Comparison of ENCODE assay signal across 8 cellular contexts in the genomic region with DNA sequence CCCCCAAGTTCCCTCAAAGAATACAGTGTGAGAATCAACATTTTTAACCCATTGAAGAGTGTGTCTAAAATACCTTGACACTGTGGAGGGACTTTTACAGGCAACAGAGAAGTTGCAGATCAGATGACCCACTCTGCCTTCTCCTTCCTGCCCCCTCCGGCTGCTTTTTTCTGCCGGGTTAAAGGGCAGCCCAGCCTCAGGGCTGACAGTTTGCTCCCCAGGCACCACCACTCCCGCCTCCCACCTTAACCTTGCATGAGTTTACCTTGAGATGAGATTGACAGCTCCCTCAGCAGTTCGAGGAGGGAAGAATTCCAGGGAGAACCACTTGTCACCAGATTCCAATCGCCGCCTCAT. TPM values are rescaled to one million over a fixed set of nuclear protein-coding genes. Genes with fewer than 3 reads are reported as not detected.
DNase-seq lines count a peak whose midpoint lies in the region; ATAC-seq, FAIRE-seq and TF ChIP-seq lines count a peak whose summit lies in the region.

No MANE protein-coding gene starts in this region.

- TF ChIP-seq POLR2A in GM12891 (IDR thresholded peaks at IDR 0.05; ENCODE audit: low read depth, low read length): no peak

- peak overlapping the region; percentile 79 for H3K4me3 Mint-ChIP-seq in stimulated activated naive CD8-positive, alpha-beta T cell treated with anti-CD3 and anti-CD28 coated beads, Interleukin-15, Interleukin-2, amounts not matched to agents 100 ng/mL and 50 ng/mL, for 24 hours

- intact Hi-C loops in dorsolateral prefrontal cortex (cut with DNase I): loop anchor here in 1 of 2 donors (10.0 kb wide), 1 partner anchor 158 kb away; no protein-coding TSS in a partner anchor
- intact Hi-C loops in aorta (cut with DNase I): loop anchor here in 1 of 2 donors (5.0 kb wide), 1 partner anchor 65 kb away; a partner anchor contains a TSS

- H3K9me3 Mint-ChIP-seq in stimulated activated naive CD8-positive, alpha-beta T cell treated with anti-CD3 and anti-CD28 coated beads, Interleukin-15, Interleukin-2, amounts not matched to agents 100 ng/mL and 50 ng/mL, for 24 hours: no peaks in the 10 kb centered on the region

- H3K27me3 Mint-ChIP-seq in stimulated activated naive CD8-positive, alpha-beta T cell treated with anti-CD3 and anti-CD28 coated beads, Interleukin-15, Interleukin-2, amounts not matched to agents 100 ng/mL and 50 ng/mL, for 24 hours: no peaks in the 10 kb centered on the region

- 3 to 4% methylated on average over 6 of the region's 6 CpGs for WGBS in aorta, 2 donors

- peak overlapping the region; percentile 58 for H3K27ac Mint-ChIP-seq in stimulated activated naive CD8-positive, alpha-beta T cell treated with anti-CD3 and anti-CD28 coated beads, Interleukin-15, Interleukin-2, amounts not matched to agents 100 ng/mL and 50 ng/mL, for 24 hours

- peaks cover 56% of the 10 kb centered on the region for H3K4me1 ChIP-seq in mononuclear cell (ENCODE audit: insufficient read depth, low read length)
- H3K4me1 ChIP-seq in aorta (ENCODE audit: control insufficient read depth in 1 of 2, insufficient read depth in 2 of 2, low read length in 2 of 2): peaks cover 0 to 8% of the 10 kb centered on the region in 2 donors

- no peak for ATAC-seq in stimulated activated naive CD8-positive, alpha-beta T cell treated with anti-CD3 and anti-CD28 coated beads, Interleukin-15, Interleukin-2, amounts not matched to agents 100 U/mL and 50 U/mL, for 24 hours
- ATAC-seq in aorta (ENCODE audit: low FRiP score): no peak
- ATAC-seq in HG03520 (IDR thresholded peaks at IDR 0.05; ENCODE audit: unreplicated experiment): no peak

- peaks cover 9% of the 10 kb centered on the region for H3K36me3 Mint-ChIP-seq in stimulated activated naive CD8-positive, alpha-beta T cell treated with anti-CD3 and anti-CD28 coated beads, Interleukin-15, Interleukin-2, amounts not matched to agents 100 ng/mL and 50 ng/mL, for 24 hours (ENCODE audit: low read depth)

- no peak for DNase-seq in stimulated activated naive CD8-positive, alpha-beta T cell treated with anti-CD3 and anti-CD28 coated beads, Interleukin-15, Interleukin-2, amounts not matched to agents 100 U/mL and 50 U/mL, for 24 hours
- DNase-seq in dorsolateral prefrontal cortex (no peak), aorta (no peak), GM12891 (ENCODE audit: insufficient read length, low spot score) (no peak)
- no peak for DNase-seq in stimulated activated naive CD4-positive, alpha-beta T cell treated with Interleukin-2 at 50 U/mL for 16 hours (lab: John Stamatoyannopoulos, UW)

- FAIRE-seq in GM12891 (lab: Jason Lieb, UNC): no peak

- H3K4me3 ChIP-seq in dorsolateral prefrontal cortex (peak overlapping the region; percentile 11 to 100 (median 61)), mononuclear cell (ENCODE audit: low read length) (peak overlapping the region; percentile 54), aorta (ENCODE audit: low read length in 2 of 2) (peak overlapping the region; percentile 15 to 20)

- H3K27ac ChIP-seq in dorsolateral prefrontal cortex: peak overlapping the region in 56 of 59 donors; percentile 58 to 99 (median 94)
- peak overlapping the region in 1 of 2 donors; percentile 74 for H3K27ac ChIP-seq in aorta (ENCODE audit: low read depth in 1 of 2, low read length in 2 of 2)

- no peaks in the 10 kb centered on the region for H3K27me3 ChIP-seq in dorsolateral prefrontal cortex
- H3K27me3 ChIP-seq in mononuclear cell (ENCODE audit: insufficient read depth, low read length): no peaks in the 10 kb centered on the region
- H3K27me3 ChIP-seq in aorta (ENCODE audit: control insufficient read depth in 1 of 2, insufficient read depth in 2 of 2, low read length in 1 of 2): no peaks in the 10 kb centered on the region

- H3K4me1 Mint-ChIP-seq in stimulated activated naive CD8-positive, alpha-beta T cell treated with anti-CD3 and anti-CD28 coated beads, Interleukin-15, Interleukin-2, amounts not matched to agents 100 ng/mL and 50 ng/mL, for 24 hours (ENCODE audit: low read depth): peaks cover 52% of the 10 kb centered on the region

- H3K9me3 ChIP-seq in mononuclear cell (ENCODE audit: low read depth, low read length) (no peaks in the 10 kb centered on the region), aorta (ENCODE audit: control insufficient read depth, low read length) (no peaks in the 10 kb centered on the region)

- no peaks in the 10 kb centered on the region for H3K36me3 ChIP-seq in aorta (ENCODE audit: control insufficient read depth in 1 of 2, insufficient read depth in 2 of 2, low read length in 1 of 2)

- TF ChIP-seq CTCF in dorsolateral prefrontal cortex (IDR thresholded peaks at IDR 0.05 in 54 of 56, conservative IDR thresholded peaks at IDR 0.05 in 2 of 56; ENCODE audit: low read depth in 1 of 56, partially characterized antibody in 56 of 56): no peak

TF ChIP-seq in GM12891, 5 proteins besides CTCF, POLR2A, EP300 and RAD21:
- no peak for TF ChIP-seq POLR2AphosphoS5 (IDR thresholded peaks at IDR 0.05; ENCODE audit: low read depth, low read length)

RNA-seq across cellular contexts. Expression of a gene that starts 3.2 kb away (rescaled TPM):
- total RNA-seq in dorsolateral prefrontal cortex (10 to 100 TPM; 31.4 to 70.6 (median 41.5) TPM), mononuclear cell (28.4 TPM), aorta (10 to 100 TPM; 32.1 to 53.0 TPM)
- polyA plus RNA-seq in aorta: 10 to 100 TPM in 1 of 2 donors, 1 to 10 TPM in 1; 4.6 to 22.0 TPM
- 7.0 TPM for polyA plus RNA-seq in GM12891 (2012; ENCODE audit: low read depth, missing spikeins)

RNA-seq across cellular contexts. Expression of a gene that starts 3.4 kb away (rescaled TPM):
- 10 to 100 TPM; 51.7 to 92.9 (median 69.7) TPM for total RNA-seq in dorsolateral prefrontal cortex
- 7.8 TPM for total RNA-seq in mononuclear cell
- 10 to 100 TPM; 25.8 to 37.5 TPM for total RNA-seq in aorta
- 10 to 100 TPM in 1 of 2 donors, 1 to 10 TPM in 1; 3.9 to 15.5 TPM for polyA plus RNA-seq in aorta
- 8.9 TPM for polyA plus RNA-seq in GM12891 (2012; ENCODE audit: low read depth, missing spikeins)

RNA-seq across cellular contexts. Expression of a gene that starts 40.6 kb away (rescaled TPM):
- total RNA-seq in dorsolateral prefrontal cortex (1 to 10 TPM in 2 of 120 experiments, under 1 TPM in 23, not detected in 95; 0.14 to 1.8 (median 0.57) TPM), mononuclear cell (not detected), aorta (1 to 10 TPM; 1.3 to 3.6 TPM)
- 1 to 10 TPM in 1 of 2 donors, under 1 TPM in 1; 0.75 to 2.3 TPM for polyA plus RNA-seq in aorta
- 0.86 TPM for polyA plus RNA-seq in GM12891 (2012; ENCODE audit: low read depth, missing spikeins)

RNA-seq across cellular contexts. Expression of a gene that starts 45.0 kb away (rescaled TPM):
- 1 to 10 TPM in 97 of 120 experiments, under 1 TPM in 14, not detected in 9; 0.58 to 9.9 (median 1.9) TPM for total RNA-seq in dorsolateral prefrontal cortex
- not detected for total RNA-seq in mononuclear cell
- under 1 TPM in 1 of 2 donors, not detected in 1; 0.48 TPM for total RNA-seq in aorta
- 1 to 10 TPM in 1 of 2 donors, under 1 TPM in 1; 0.23 to 5.5 TPM for polyA plus RNA-seq in aorta
- polyA plus RNA-seq in GM12891 (2012; ENCODE audit: low read depth, missing spikeins): 0.36 TPM

RNA-seq across cellular contexts. Expression of a gene that starts 56.2 kb away (rescaled TPM):
- 1 to 10 TPM in 2 of 120 experiments, under 1 TPM in 5, not detected in 113; 0.70 to 1.4 (median 0.84) TPM for total RNA-seq in dorsolateral prefrontal cortex
- not detected for total RNA-seq in mononuclear cell
- total RNA-seq in aorta: not detected
- 10 to 100 TPM in 1 of 2 donors, under 1 TPM in 1; 0.87 to 25.7 TPM for polyA plus RNA-seq in aorta
- polyA plus RNA-seq in GM12891 (2012; ENCODE audit: low read depth, missing spikeins): not detected
